ENCODE assay signal across 8 cellular contexts in genomic region chr7:74289018-74289659, GRCh38. TPM values are rescaled to one million over a fixed set of nuclear protein-coding genes. Genes with fewer than 3 reads are reported as not detected.
A peak's percentile ranks its signal among the peaks of the same experiment; 100 is the strongest.
DNase-seq lines count a peak whose midpoint lies in the region; ATAC-seq and TF ChIP-seq lines count a peak whose summit lies in the region.

CLIP2 (plus strand) TSS chr7:74289407; CDS start chr7:74317547, 28,140 bp downstream.

- H3K36me3 ChIP-seq in neural cell (ENCODE audit: insufficient read depth, low read length): no peaks in the 10 kb centered on the region

- H3K4me3 ChIP-seq in AG09309 (ENCODE audit: control insufficient read depth, low read depth, low read length) (peak within 1 kb of the TSS; percentile 88), foreskin fibroblast (ENCODE audit: low read depth in 1 of 2, low read length in 2 of 2) (peak within 1 kb of the TSS; percentile 65 to 92), neural cell (ENCODE audit: low read length) (peak within 1 kb of the TSS; percentile 98)

- peak; percentile 84 for ATAC-seq in stimulated activated naive CD8-positive, alpha-beta T cell treated with anti-CD3 and anti-CD28 coated beads, Interleukin-15, Interleukin-2, amounts not matched to agents 100 U/mL and 50 U/mL, for 24 hours

- TF ChIP-seq POLR2A in GM19099 (IDR thresholded peaks at IDR 0.05; ENCODE audit: extremely low read depth, insufficient read length, low read depth): peak; percentile 80
- peak; percentile 42; the same call in 1 of the 2 replicates for TF ChIP-seq POLR2A in Raji (IDR thresholded peaks at IDR 0.05; ENCODE audit: insufficient read depth, low read depth, low read length)

- H3K9me3 ChIP-seq in neural cell (ENCODE audit: low read length): no peaks in the 10 kb centered on the region

- H3K27ac ChIP-seq in neural cell (ENCODE audit: low read length): peak within 1 kb of the TSS; percentile 71

- peak within 1 kb of the TSS; percentile 99 for H3K4me2 ChIP-seq in neural cell (ENCODE audit: low read length)

- DNase-seq in AG09309 (ENCODE audit: low read depth): no peak
- peak; percentile 74 for DNase-seq in HuH-7.5 (ENCODE audit: low spot score)
- DNase-seq in activated gamma-delta T cell treated with Interleukin-2 at 50 U/mL for 16 hours: peak; percentile 68
- peak; percentile 82 to 93 for DNase-seq in foreskin fibroblast
- DNase-seq in stimulated activated naive CD8-positive, alpha-beta T cell treated with anti-CD3 and anti-CD28 coated beads, Interleukin-15, Interleukin-2, amounts not matched to agents 100 U/mL and 50 U/mL, for 24 hours: peak; percentile 81

- TF ChIP-seq EP300 in neural cell (conservative IDR thresholded peaks at IDR 0.05; ENCODE audit: poor library complexity, severe bottlenecking): no peak

- H2AFZ ChIP-seq in neural cell (ENCODE audit: low read depth, low read length): peak within 1 kb of the TSS; percentile 83

- no peak for TF ChIP-seq CTCF in AG09309 (IDR thresholded peaks at IDR 0.05; ENCODE audit: control insufficient read depth, insufficient read depth, low read depth, low read length, missing control alignments)
- TF ChIP-seq CTCF in foreskin fibroblast (IDR thresholded peaks at IDR 0.05; ENCODE audit: low read depth, low read length): no peak
- no peak for TF ChIP-seq CTCF in neural cell (IDR thresholded peaks at IDR 0.05; ENCODE audit: poor library complexity, severe bottlenecking)

- H3K9ac ChIP-seq in neural cell (ENCODE audit: low read length): peak within 1 kb of the TSS; percentile 93

- peaks cover 23% of the 10 kb centered on the region for H4K20me1 ChIP-seq in neural cell (ENCODE audit: insufficient read depth)

- peaks cover 52% of the 10 kb centered on the region for H3K79me2 ChIP-seq in neural cell (replicated peaks; ENCODE audit: insufficient read depth, low read length)

- H3K27me3 ChIP-seq in neural cell (ENCODE audit: insufficient read depth, low read depth, low read length): no peaks in the 10 kb centered on the region

- TF ChIP-seq RAD21 in neural cell (conservative IDR thresholded peaks at IDR 0.05): no peak

- H3K9me2 ChIP-seq in neural cell (ENCODE audit: insufficient read depth, low read length): no peaks in the 10 kb centered on the region

- H3F3A ChIP-seq in neural cell (ENCODE audit: insufficient read depth, low read length, poor library complexity, severe bottlenecking): no peaks in the 10 kb centered on the region

TF ChIP-seq in neural cell, 6 proteins besides CTCF, POLR2A, EP300 and RAD21:
- TF ChIP-seq MXI1 (conservative IDR thresholded peaks at IDR 0.05; ENCODE audit: poor library complexity, severe bottlenecking) (peak; percentile 56), SMC3 (conservative IDR thresholded peaks at IDR 0.05; ENCODE audit: poor library complexity) (peak; percentile 37), TAF1 (IDR thresholded peaks at IDR 0.05; ENCODE audit: low read depth) (peak; percentile 24), EZH2 (IDR thresholded peaks at IDR 0.05; ENCODE audit: borderline replicate concordance, insufficient read depth, low read length, poor library complexity, severe bottlenecking) (no peak), POLR2AphosphoS5 (IDR thresholded peaks at IDR 0.05) (peak; percentile 73)

RNA-seq across cellular contexts. Expression of gene CLIP2, which starts in this region (rescaled TPM):
- polyA plus RNA-seq in neural cell: 25.7 and 38.9 TPM in 2 replicates
- 130 and 161 TPM in 2 replicates for polyA minus RNA-seq in neural cell
